Comparison of ENCODE assay signal across 8 cellular contexts in genomic region chr16:19071811-19072777, GRCh38. TPM values are rescaled to one million over a fixed set of nuclear protein-coding genes. Genes with fewer than 3 reads are reported as not detected.
A peak's percentile ranks its signal among the peaks of the same experiment; 100 is the strongest.
DNase-seq lines count a peak whose midpoint lies in the region; ATAC-seq and TF ChIP-seq lines count a peak whose summit lies in the region.

No MANE protein-coding gene starts in this region.

- no peak overlapping the region for H3K4me2 ChIP-seq in SK-N-SH

- H4K20me1 ChIP-seq in SK-N-SH (ENCODE audit: insufficient read depth), result no peaks in the 10 kb centered on the region

- H3K9ac ChIP-seq in SK-N-SH, result no peak overlapping the region

- DNase-seq in CD1c-positive myeloid dendritic cell (ENCODE audit: extremely low spot score) (peak; percentile 44), HK-2 (ENCODE audit: unreplicated experiment) (peak; percentile 28), SK-N-SH (peak; percentile 58), ascending aorta (ENCODE audit: low spot score in 2 of 2) (peak in 1 of 2 donors; percentile 69), iPS DF 19.7 (ENCODE audit: low read depth, low spot score) (peak; percentile 23), OCI-M2 (lab: John Stamatoyannopoulos, UW; ENCODE audit: unreplicated experiment) (no peak)
- DNase-seq in stimulated activated CD4-positive, alpha-beta T cell treated with anti-CD3 and anti-CD28 coated beads, Interleukin-1b, Interleukin-23, amount 100 ng/mL, for 4 hours (ENCODE audit: low read depth in 2 of 2), result peak; percentile 33 to 41

- H3K4me3 ChIP-seq in SK-N-SH (ENCODE audit: low read depth in 2 of 2, low read length in 1 of 2) (no peak overlapping the region), ascending aorta (no peak overlapping the region)

- no peaks in the 10 kb centered on the region for H3F3A ChIP-seq in SK-N-SH (replicated peaks; ENCODE audit: insufficient read depth)

- H3K9me3 ChIP-seq in SK-N-SH, result no peaks in the 10 kb centered on the region
- no peaks in the 10 kb centered on the region for H3K9me3 ChIP-seq in ascending aorta

- H3K79me2 ChIP-seq in SK-N-SH (ENCODE audit: insufficient read depth), result peaks cover 13% of the 10 kb centered on the region

- H3K27me3 ChIP-seq in SK-N-SH (ENCODE audit: insufficient read depth), result no peaks in the 10 kb centered on the region
- H3K27me3 ChIP-seq in ascending aorta, result no peaks in the 10 kb centered on the region

- TF ChIP-seq CTCF in SK-N-SH (IDR thresholded peaks at IDR 0.05) (peak; percentile 79), ascending aorta (IDR thresholded peaks at IDR 0.05) (peak; percentile 11 to 55 (median 38))

- POLR2A ChIA-PET in SK-N-SH (lab: Yijun Ruan, JAX), result no interaction called here

- H2AFZ ChIP-seq in SK-N-SH (ENCODE audit: low read depth), result no peak overlapping the region

- WGBS in SK-N-SH (ENCODE audit: low lambda C conversion rate), result 71% methylated on average over 21 of the region's 21 CpGs

- H3K4me1 ChIP-seq in SK-N-SH (ENCODE audit: control insufficient read depth in 1 of 2, insufficient read depth in 2 of 2, low read depth in 1 of 2, low read length in 1 of 2) (no peaks in the 10 kb centered on the region), ascending aorta (peaks cover 0 to 10% of the 10 kb centered on the region in 2 donors)

- intact Hi-C loops in ascending aorta (cut with DNase I), result loop anchor here (1.0 kb wide), 1 partner anchor 89 kb away; the partner anchor contains the start of gene TMC7

- no peak for TF ChIP-seq EP300 in SK-N-SH (IDR thresholded peaks at IDR 0.05; ENCODE audit: borderline replicate concordance in 1 of 2, low read depth in 1 of 2, low read length in 1 of 2)

- peak; percentile 74 for TF ChIP-seq RAD21 in SK-N-SH (IDR thresholded peaks at IDR 0.05; ENCODE audit: low read length)

- peaks cover 6 to 8% of the 10 kb centered on the region in 2 experiments for H3K36me3 ChIP-seq in SK-N-SH (replicated peaks in 1 of 2; ENCODE audit: control insufficient read depth in 1 of 2, insufficient read depth in 2 of 2, low read length in 1 of 2)
- H3K36me3 ChIP-seq in ascending aorta, result peaks cover 7 to 42% of the 10 kb centered on the region in 2 donors

- no peak overlapping the region for H3K27ac ChIP-seq in SK-N-SH (ENCODE audit: low read depth in 2 of 2, low read length in 1 of 2)
- no peak overlapping the region for H3K27ac ChIP-seq in ascending aorta

- no peaks in the 10 kb centered on the region for H3K9me2 ChIP-seq in SK-N-SH

- CTCF ChIA-PET in SK-N-SH (lab: Yijun Ruan, JAX), result interaction anchor here (0.6 to 3.0 kb wide), 12 partner anchors 9 to 304 kb away, joined by 3 to 17 read pairs (median 4); partner anchors contain the start of gene TMC7

- ATAC-seq in HG03280 (IDR thresholded peaks at IDR 0.05; ENCODE audit: unreplicated experiment), result no peak

TF ChIP-seq in SK-N-SH, 30 proteins besides CTCF, POLR2A, EP300 and RAD21:
- TF ChIP-seq TEAD4 (IDR thresholded peaks at IDR 0.05; ENCODE audit: borderline replicate concordance, insufficient read depth) (no peak), REST (IDR thresholded peaks at IDR 0.05; ENCODE audit: low read depth, low read length) (no peak), NFIC (IDR thresholded peaks at IDR 0.05; ENCODE audit: borderline replicate concordance) (no peak), MEF2A (IDR thresholded peaks at IDR 0.05; ENCODE audit: borderline replicate concordance, low read depth) (no peak), PBX3 (IDR thresholded peaks at IDR 0.05) (no peak), RCOR1 (IDR thresholded peaks at IDR 0.05; ENCODE audit: low read length) (no peak), SMC3 (IDR thresholded peaks at IDR 0.05; ENCODE audit: low read depth, low read length) (peak; percentile 69)
TF ChIP-seq in SK-N-SH: peak in this region for 1.

RNA-seq across cellular contexts. Expression of gene COQ7, which starts 4.7 kb away (rescaled TPM):
- polyA plus RNA-seq in SK-N-SH (2012; rRNA removed), result 17.9 and 24.0 TPM in 2 replicates
- polyA plus RNA-seq in SK-N-SH (2012; cell fraction: cytosol; rRNA removed), result 19.6 and 21.4 TPM in 2 replicates
- polyA plus RNA-seq in SK-N-SH (2012; cell fraction: nucleus; rRNA removed), result 17.3 and 21.0 TPM in 2 replicates
- total RNA-seq in ascending aorta, result 3.1 TPM

RNA-seq across cellular contexts. Expression of gene ITPRIPL2, which starts 41.7 kb away (rescaled TPM):
- 4.3 and 4.7 TPM in 2 replicates for polyA plus RNA-seq in SK-N-SH (2012; rRNA removed)
- polyA plus RNA-seq in SK-N-SH (2012; cell fraction: cytosol; rRNA removed), result 5.3 and 5.5 TPM in 2 replicates
- 4.5 and 5.3 TPM in 2 replicates for polyA plus RNA-seq in SK-N-SH (2012; cell fraction: nucleus; rRNA removed)
- total RNA-seq in ascending aorta, result 94.5 TPM
